14 cellular contexts compared by ENCODE assay signal in genomic region chr12:64624035-64624434, GRCh38. TPM values are rescaled to one million over a fixed set of nuclear protein-coding genes. Genes with fewer than 3 reads are reported as not detected.
DNase-seq lines count a peak whose midpoint lies in the region; ATAC-seq and TF ChIP-seq lines count a peak whose summit lies in the region.
"Had no signal": no experiment of that assay in that cellular context is flagged by ENCODE, and none has a peak within 500 bp of the region (broad histone marks: within the 10 kb centered on the region; RNA-seq: fewer than 3 reads in every experiment).

No MANE protein-coding gene starts in this region.

- peaks cover 86% of the 10 kb centered on the region for H3K4me1 ChIP-seq in CD8-positive, alpha-beta memory T cell (ENCODE audit: insufficient read depth, low read length)
- H3K4me1 ChIP-seq in Karpas-422 (ENCODE audit: low read length) (peaks cover 85% of the 10 kb centered on the region), endodermal cell (ENCODE audit: control insufficient read depth, insufficient read depth, low read length) (no peaks in the 10 kb centered on the region), spleen (peaks cover 56 to 100% (median 96%) of the 10 kb centered on the region in 6 donors)

- H3K4me2 ChIP-seq in Karpas-422 (ENCODE audit: low read depth, low read length, poor library complexity, severe bottlenecking): peak overlapping the region; percentile 83

- intact Hi-C loops in spleen (cut with DNase I; ENCODE audit: low total_unique reads): no loop called here

- no peak for TF ChIP-seq CTCF in endodermal cell (conservative IDR thresholded peaks at IDR 0.05)
- TF ChIP-seq CTCF in spleen (IDR thresholded peaks at IDR 0.05 in 8 of 11, conservative IDR thresholded peaks at IDR 0.05 in 3 of 11): no peak
- no peak for TF ChIP-seq CTCF in GM13976 (IDR thresholded peaks at IDR 0.05; ENCODE audit: borderline replicate concordance, control extremely low read depth, extremely low read depth, insufficient read depth, missing control alignments)

- H3K27me3 Mint-ChIP-seq in CD8-positive, alpha-beta memory T cell: no peaks in the 10 kb centered on the region
- H3K27me3 Mint-ChIP-seq in endodermal cell (ENCODE audit: insufficient read depth): no peaks in the 10 kb centered on the region

- H3K79me2 ChIP-seq in Karpas-422 (ENCODE audit: low read length): peaks cover 86% of the 10 kb centered on the region

- no peaks in the 10 kb centered on the region for H3K27me3 ChIP-seq in CD8-positive, alpha-beta memory T cell (ENCODE audit: insufficient read depth, low read length, poor library complexity, severe bottlenecking)
- H3K27me3 ChIP-seq in Karpas-422 (ENCODE audit: low read length) (no peaks in the 10 kb centered on the region), endodermal cell (ENCODE audit: control insufficient read depth, insufficient read depth, low read length, poor library complexity, severe bottlenecking) (no peaks in the 10 kb centered on the region), spleen (replicated peaks in 1 of 7) (no peaks in the 10 kb centered on the region)
- H3K27me3 ChIP-seq: foreskin keratinocyte had no signal

- WGBS in endodermal cell (ENCODE audit: insufficient coverage in 1 of 2, insufficient read length in 1 of 2), 2 experiments: 100% methylated on average over 1 of the region's 4 CpGs; no CpG with 5 or more reads in 1 of the 2 experiments
- WGBS in spleen, 5 donors: 81 to 92% (median 89%) methylated on average over 4 of the region's 4 CpGs

- no peak overlapping the region for H3K27ac ChIP-seq in CD8-positive, alpha-beta memory T cell (ENCODE audit: low read depth, low read length)
- H3K27ac ChIP-seq in Karpas-422 (ENCODE audit: low read length): peak overlapping the region; percentile 95
- H3K27ac ChIP-seq in endodermal cell (ENCODE audit: low read depth, low read length): no peak overlapping the region
- peak overlapping the region; percentile 2 to 99 (median 86) for H3K27ac ChIP-seq in spleen

- no peaks in the 10 kb centered on the region for H4K20me1 ChIP-seq in Karpas-422 (ENCODE audit: insufficient read depth, low read depth, low read length)

- no peak for TF ChIP-seq POLR2A in spleen (IDR thresholded peaks at IDR 0.05)

- no peak overlapping the region for H3K4me3 ChIP-seq in CD8-positive, alpha-beta memory T cell (ENCODE audit: low read length)
- H3K4me3 ChIP-seq in Karpas-422 (ENCODE audit: low read length): no peak overlapping the region
- H3K4me3 ChIP-seq in endodermal cell (ENCODE audit: low read length): no peak overlapping the region
- peak overlapping the region in 1 of 8 donors; percentile 6 for H3K4me3 ChIP-seq in spleen

- H3K9me3 ChIP-seq in CD8-positive, alpha-beta memory T cell (ENCODE audit: low read length): no peaks in the 10 kb centered on the region
- no peaks in the 10 kb centered on the region for H3K9me3 ChIP-seq in Karpas-422 (ENCODE audit: low read length)
- H3K9me3 ChIP-seq in endodermal cell (ENCODE audit: control insufficient read depth, low read length): no peaks in the 10 kb centered on the region
- H3K9me3 ChIP-seq in spleen: no peaks in the 10 kb centered on the region

- peaks cover 72 to 92% (median 88%) of the 10 kb centered on the region in 3 donors for H3K4me1 Mint-ChIP-seq in CD8-positive, alpha-beta memory T cell
- H3K4me1 Mint-ChIP-seq in endodermal cell: peaks cover 22% of the 10 kb centered on the region

- H3K9ac ChIP-seq in Karpas-422 (ENCODE audit: low read length): no peak overlapping the region
- H3K9ac ChIP-seq in endodermal cell (ENCODE audit: extremely low read depth, low read length, poor library complexity, severe bottlenecking): no peak overlapping the region

- peak overlapping the region in 3 of 7 donors; percentile 3 to 49 (median 48) for H3K4me3 Mint-ChIP-seq in CD8-positive, alpha-beta memory T cell
- no peak overlapping the region for H3K4me3 Mint-ChIP-seq in endodermal cell

- no peak for ATAC-seq in GM18870 (IDR thresholded peaks at IDR 0.05; ENCODE audit: unreplicated experiment)
- ATAC-seq: activated T-cell treated with anti-CD3 and anti-CD28 coated beads, Interleukin-2, amount 50 U/mL, for 72 hours; foreskin keratinocyte had no signal

- CTCF ChIA-PET in CD8-positive, alpha-beta memory T cell (lab: Charles Lee): interaction anchor here (1.3 to 2.2 kb wide), 4 partner anchors 13 to 74 kb away, joined by 3 to 7 read pairs (median 5); no protein-coding TSS in a partner anchor

- H3K9me2 ChIP-seq in Karpas-422 (replicated peaks; ENCODE audit: insufficient read depth, low read length): no peaks in the 10 kb centered on the region

- POLR2A ChIA-PET in CD8-positive, alpha-beta memory T cell (lab: Charles Lee): no interaction called here

- no peak for DNase-seq in CD8-positive, alpha-beta memory T cell
- DNase-seq in Karpas-422 (no peak), endodermal cell (no peak), spleen (no peak), GM13976 (ENCODE audit: low spot score) (no peak), RPMI8226 (no peak)
- DNase-seq: activated CD4-positive, alpha-beta T cell treated with anti-CD3 and anti-CD28 coated beads for 48 hours; activated T-cell treated with anti-CD3 and anti-CD28 coated beads, Interleukin-2, amount 50 U/mL, for 72 hours; foreskin keratinocyte; midbrain; NCI-H1417 treated with DMSO at 0.1 percent for 48 hours; NCI-H446 treated with DMSO at 0.1 percent for 48 hours; T-helper 2 cell had no signal

- no peaks in the 10 kb centered on the region for H3K36me3 ChIP-seq in CD8-positive, alpha-beta memory T cell (ENCODE audit: insufficient read depth, low read length)
- H3K36me3 ChIP-seq in Karpas-422 (ENCODE audit: insufficient read depth, low read length): 0 out of 2 replicates have a peak, but pooled peaks cover 11% of the 10 kb centered on the region
- peaks cover 3% of the 10 kb centered on the region for H3K36me3 ChIP-seq in endodermal cell (ENCODE audit: control insufficient read depth, insufficient read depth, low read length)
- H3K36me3 ChIP-seq in spleen: peaks cover 0 to 4% (median 0%) of the 10 kb centered on the region in 6 donors

- peaks cover 0 to 32% (median 3%) of the 10 kb centered on the region in 3 donors for H3K36me3 Mint-ChIP-seq in CD8-positive, alpha-beta memory T cell
- peaks cover 11% of the 10 kb centered on the region for H3K36me3 Mint-ChIP-seq in endodermal cell (ENCODE audit: low read depth)

- H3K27ac Mint-ChIP-seq in CD8-positive, alpha-beta memory T cell: peak overlapping the region in 6 of 8 donors; percentile 19 to 70 (median 62)
- H3K27ac Mint-ChIP-seq in endodermal cell: peak overlapping the region; percentile 19

- H3K9me3 Mint-ChIP-seq in CD8-positive, alpha-beta memory T cell: no peaks in the 10 kb centered on the region
- no peaks in the 10 kb centered on the region for H3K9me3 Mint-ChIP-seq in endodermal cell
- H3K9me3 Mint-ChIP-seq: activated T-cell treated with anti-CD3 and anti-CD28 coated beads, Interleukin-2, amount 50 U/mL, for 72 hours had no signal

- H2AFZ ChIP-seq in Karpas-422 (ENCODE audit: low read length): no peak overlapping the region

- in situ Hi-C loops in GM13976 (cut with MboI; ENCODE audit: low sequenced_read_pairs, unreplicated experiment): no loop called here

RNA-seq across cellular contexts. Expression of gene RASSF3, which starts 13.7 kb away (rescaled TPM):
- total RNA-seq in CD8-positive, alpha-beta memory T cell: 10 to 100 TPM; 58.2 to 59.2 TPM
- 4.0 TPM for polyA plus RNA-seq in CD8-positive, alpha-beta memory T cell
- 21.5 and 27.4 TPM in 2 replicates for total RNA-seq in Karpas-422 (2014; rRNA removed; shearing (Covaris generic); ENCODE audit: low replicate concordance)
- total RNA-seq in endodermal cell (10 to 100 TPM; 52.0 to 54.5 TPM), spleen (100 to 1,000 TPM in 3 of 7 donors, 10 to 100 TPM in 4; 69.1 to 120 (median 97.0) TPM)
- 16.7 TPM for polyA plus RNA-seq in endodermal cell (2013, experiment 1 of 2)
- polyA plus RNA-seq in endodermal cell (2013, experiment 2 of 2): 17.8 TPM
- polyA plus RNA-seq in spleen: 10 to 100 TPM; 31.0 to 51.5 (median 31.8) TPM

Comparison
In these comparisons a context has a peak if more than half of its experiments do, and no peak if none do; other contexts are left out.
1. H3K27ac ChIP-seq: peak in Karpas-422 (single experiment) and spleen (8 of 8); none in CD8-positive, alpha-beta memory T cell (single experiment) and endodermal cell (single experiment).